In genomic region chr11:92528051-92528450, GRCh38 we compare ENCODE assay signal across 19 cellular contexts.
DNase-seq lines count a peak whose midpoint lies in the region; ATAC-seq and TF ChIP-seq lines count a peak whose summit lies in the region.
"Had no signal": no experiment of that assay in that cellular context is flagged by ENCODE, and none has a peak within 500 bp of the region (broad histone marks: within the 10 kb centered on the region; RNA-seq: fewer than 3 reads in every experiment).

No MANE protein-coding gene starts in this region.

- BruUV-seq in PC-3 (replicated peaks; lab: Mats Ljungman, UMichigan), result no TSS peak

- H3K4me1 ChIP-seq in PC-3 (ENCODE audit: insufficient read depth, low read length) (no peaks in the 10 kb centered on the region), fibroblast of lung (ENCODE audit: control insufficient read depth, extremely low read depth, insufficient read depth, low read length) (no peaks in the 10 kb centered on the region), trophoblast cell (ENCODE audit: control insufficient read depth in 1 of 2, insufficient read depth in 2 of 2, low read length in 2 of 2) (no peaks in the 10 kb centered on the region)

- H3K27ac ChIP-seq in PC-3 (ENCODE audit: low read length), result no peak overlapping the region
- H3K27ac ChIP-seq in fibroblast of lung (ENCODE audit: insufficient read depth, low read length), result no peak overlapping the region
- H3K27ac ChIP-seq in trophoblast cell (ENCODE audit: low read depth, low read length), result no peak overlapping the region

- WGBS in trophoblast cell (ENCODE audit: extremely low coverage, insufficient coverage, insufficient read length), result no CpG with 5 or more reads among the region's 7 CpGs

- no peak overlapping the region for H3K18ac ChIP-seq in trophoblast cell (ENCODE audit: low read length)

- H2BK120ac ChIP-seq in trophoblast cell (ENCODE audit: insufficient read depth, low read length, poor library complexity), result no peak overlapping the region

- intact Hi-C loops in PC-3 (cut with micrococcal nuclease), result no loop called here

- no peaks in the 10 kb centered on the region for H3K36me3 Mint-ChIP-seq in progenitor cell of endocrine pancreas (ENCODE audit: insufficient read depth)
- H3K36me3 Mint-ChIP-seq: activated naive CD4-positive, alpha-beta T cell treated with anti-CD3 and anti-CD28 coated beads, Interleukin-2, amount 50 U/mL, for 72 hours; natural killer cell treated with Interleukin-12 subunit alpha and Interleukin-12 subunit beta and Interleukin-15 and Interleukin-18, amount 100 ng/mL, for 72 hours had no signal

- H4K12ac ChIP-seq in trophoblast cell (ENCODE audit: low read depth, low read length), result no peak overlapping the region

- no peak overlapping the region for H2BK12ac ChIP-seq in trophoblast cell (ENCODE audit: low read length)

- H3K79me2 ChIP-seq in PC-3 (ENCODE audit: low read length), result no peaks in the 10 kb centered on the region
- H3K79me2 ChIP-seq in fibroblast of lung (ENCODE audit: control insufficient read depth, insufficient read depth, low read length), result no peaks in the 10 kb centered on the region
- no peaks in the 10 kb centered on the region for H3K79me2 ChIP-seq in trophoblast cell (ENCODE audit: control insufficient read depth, insufficient read depth, low read length, poor library complexity)

- H3K9me3 Mint-ChIP-seq in progenitor cell of endocrine pancreas (ENCODE audit: low read depth), result no peaks in the 10 kb centered on the region

- POLR2A ChIA-PET in BJ (lab: Charles Lee) (no interaction called here), PC-3 (lab: Charles Lee; ENCODE audit: unreplicated experiment) (no interaction called here)

- H3K14ac ChIP-seq in trophoblast cell (ENCODE audit: low read length), result no peak overlapping the region

- no peak overlapping the region for H2AFZ ChIP-seq in PC-3 (ENCODE audit: low read length)
- H2AFZ ChIP-seq in fibroblast of lung (ENCODE audit: low read length), result no peak overlapping the region
- no peak overlapping the region for H2AFZ ChIP-seq in trophoblast cell (ENCODE audit: insufficient read depth, low read length, poor library complexity)

- H4K8ac ChIP-seq in trophoblast cell (ENCODE audit: low read depth, low read length), result no peak overlapping the region

- H3K4ac ChIP-seq in trophoblast cell (ENCODE audit: low read depth, low read length), result no peak overlapping the region

- no peaks in the 10 kb centered on the region for H3K79me1 ChIP-seq in trophoblast cell (ENCODE audit: low read length)

- H3K27ac Mint-ChIP-seq in progenitor cell of endocrine pancreas, result no peak overlapping the region
- H3K27ac Mint-ChIP-seq: activated naive CD4-positive, alpha-beta T cell treated with anti-CD3 and anti-CD28 coated beads, Interleukin-2, amount 50 U/mL, for 72 hours; natural killer cell treated with Interleukin-12 subunit alpha and Interleukin-12 subunit beta and Interleukin-15 and Interleukin-18, amount 100 ng/mL, for 72 hours had no signal

- no peak overlapping the region for H3K4me3 ChIP-seq in BJ (ENCODE audit: low read depth, low read length)
- H3K4me3 ChIP-seq in PC-3 (ENCODE audit: low read length), result no peak overlapping the region
- peak overlapping the region in 1 of 4 experiments; percentile 11 for H3K4me3 ChIP-seq in fibroblast of lung (replicated peaks in 1 of 4; ENCODE audit: control extremely low read depth in 1 of 4, insufficient read depth in 1 of 4, low read depth in 3 of 4, low read length in 4 of 4)
- no peak overlapping the region for H3K4me3 ChIP-seq in trophoblast cell (ENCODE audit: low read depth, low read length)
- H3K4me3 ChIP-seq: lung had no signal

- ATAC-seq in PC-3 (no peak), GM18909 (IDR thresholded peaks at IDR 0.05; ENCODE audit: poor library complexity, unreplicated experiment) (no peak), HG03460 (IDR thresholded peaks at IDR 0.05; ENCODE audit: unreplicated experiment) (no peak)
- ATAC-seq: activated naive CD4-positive, alpha-beta T cell treated with anti-CD3 and anti-CD28 coated beads, Interleukin-2, amount 50 U/mL, for 72 hours; HepG2; natural killer cell treated with Interleukin-12 subunit alpha and Interleukin-12 subunit beta and Interleukin-15 and Interleukin-18, amount 100 ng/mL, for 72 hours; Panc1 had no signal

- H2BK5ac ChIP-seq in trophoblast cell (ENCODE audit: low read depth, low read length, poor library complexity), result no peak overlapping the region

- H3K4me3 Mint-ChIP-seq in progenitor cell of endocrine pancreas (ENCODE audit: low read depth), result no peak overlapping the region
- H3K4me3 Mint-ChIP-seq: natural killer cell treated with Interleukin-12 subunit alpha and Interleukin-12 subunit beta and Interleukin-15 and Interleukin-18, amount 100 ng/mL, for 72 hours had no signal

- no peak overlapping the region for H4K91ac ChIP-seq in trophoblast cell (ENCODE audit: low read depth, low read length)

- no peaks in the 10 kb centered on the region for H3K27me3 Mint-ChIP-seq in progenitor cell of endocrine pancreas
- H3K27me3 Mint-ChIP-seq: natural killer cell treated with Interleukin-12 subunit alpha and Interleukin-12 subunit beta and Interleukin-15 and Interleukin-18, amount 100 ng/mL, for 72 hours had no signal

- no peaks in the 10 kb centered on the region for H3K27me3 ChIP-seq in BJ (ENCODE audit: control insufficient read depth, insufficient read depth, low read length)
- no peaks in the 10 kb centered on the region for H3K27me3 ChIP-seq in PC-3 (ENCODE audit: low read length)
- H3K27me3 ChIP-seq in fibroblast of lung (ENCODE audit: control insufficient read depth, insufficient read depth, low read length), result no peaks in the 10 kb centered on the region
- H3K27me3 ChIP-seq in trophoblast cell (ENCODE audit: insufficient read depth, low read length), result no peaks in the 10 kb centered on the region

- peaks cover 10% of the 10 kb centered on the region for H3K4me1 Mint-ChIP-seq in progenitor cell of endocrine pancreas (ENCODE audit: low read depth)

- DNase-seq in BJ (ENCODE audit: low read depth) (peak; percentile 25), PC-3 (peak; percentile 9), fibroblast of lung (ENCODE audit: low read depth in 2 of 2) (peak; percentile 88 to 95), trophoblast cell (peak; percentile 47 to 68), RPMI8226 (no peak), progenitor cell of endocrine pancreas (ENCODE audit: low spot score, unreplicated experiment) (no peak)
- DNase-seq: activated T-cell treated with anti-CD3 and anti-CD28 coated beads, Interleukin-2, amount 50 U/mL, for 1 hour; AML-193; caudate nucleus; NCI-H748 treated with DMSO at 0.1 percent for 48 hours; retina; SW 1271 had no signal

- H3K36me3 ChIP-seq in BJ (ENCODE audit: control insufficient read depth, insufficient read depth, low read length) (no peaks in the 10 kb centered on the region), PC-3 (ENCODE audit: low read depth, low read length) (no peaks in the 10 kb centered on the region), fibroblast of lung (ENCODE audit: control insufficient read depth, insufficient read depth, low read length) (no peaks in the 10 kb centered on the region), trophoblast cell (ENCODE audit: control insufficient read depth in 1 of 2, insufficient read depth in 2 of 2, low read length in 2 of 2) (no peaks in the 10 kb centered on the region)

- H3K9ac ChIP-seq in PC-3 (ENCODE audit: low read length) (no peak overlapping the region), fibroblast of lung (ENCODE audit: insufficient read depth, low read length) (no peak overlapping the region), trophoblast cell (ENCODE audit: low read length) (no peak overlapping the region)

- H3K9me3 ChIP-seq in PC-3 (ENCODE audit: low read length), result no peaks in the 10 kb centered on the region
- no peaks in the 10 kb centered on the region for H3K9me3 ChIP-seq in fibroblast of lung (ENCODE audit: control insufficient read depth, insufficient read depth, low read depth, low read length)
- no peaks in the 10 kb centered on the region for H3K9me3 ChIP-seq in trophoblast cell (ENCODE audit: insufficient read depth, low read depth, low read length)

- no peaks in the 10 kb centered on the region for H3F3A ChIP-seq in PC-3 (ENCODE audit: low read length, unreplicated experiment)

- H2AK5ac ChIP-seq in trophoblast cell (ENCODE audit: low read length), result no peak overlapping the region

- H4K20me1 ChIP-seq in PC-3 (ENCODE audit: low read length) (no peaks in the 10 kb centered on the region), fibroblast of lung (ENCODE audit: control insufficient read depth, extremely low read depth, insufficient read depth, low read length) (no peaks in the 10 kb centered on the region)

- H3K9me2 ChIP-seq in PC-3 (replicated peaks; ENCODE audit: low read length), result no peaks in the 10 kb centered on the region

- H3K4me2 ChIP-seq in PC-3 (ENCODE audit: low read length), result 0 out of 2 replicates have a peak overlapping the region, but pooled peaks have one; percentile 28
- H3K4me2 ChIP-seq in fibroblast of lung (ENCODE audit: extremely low read depth, insufficient read depth, low read length), result no peak overlapping the region
- H3K4me2 ChIP-seq in trophoblast cell (ENCODE audit: low read length), result no peak overlapping the region

- CTCF ChIA-PET in BJ (lab: Yijun Ruan, JAX), result no interaction called here
- CTCF ChIA-PET in PC-3 (lab: Charles Lee), result no interaction called here

- no peak overlapping the region for H3K23ac ChIP-seq in trophoblast cell (ENCODE audit: low read length)

- TF ChIP-seq CTCF in BJ (IDR thresholded peaks at IDR 0.05; ENCODE audit: insufficient read depth, low read depth, low read length) (no peak), PC-3 (conservative IDR thresholded peaks at IDR 0.05; ENCODE audit: low read depth, low read length) (no peak), fibroblast of lung (conservative IDR thresholded peaks at IDR 0.05 in 1 of 2, IDR thresholded peaks at IDR 0.05 in 1 of 2; ENCODE audit: low read depth in 1 of 2, low read length in 2 of 2) (no peak), progenitor cell of endocrine pancreas (IDR thresholded peaks at IDR 0.05; ENCODE audit: unreplicated experiment) (no peak)

Comparison
In these comparisons a context has a peak if more than half of its experiments do, and no peak if none do; other contexts are left out.
1. DNase-seq: peak in BJ (single experiment), PC-3 (single experiment), fibroblast of lung (2 of 2) and trophoblast cell (2 of 2); none in RPMI8226 (single experiment) and progenitor cell of endocrine pancreas (single experiment).